Comparison of ENCODE assay signal across 18 cellular contexts in genomic region chr6:169445661-169446581, GRCh38.
DNase-seq lines count a peak whose midpoint lies in the region; ATAC-seq and TF ChIP-seq lines count a peak whose summit lies in the region.
"Had no signal": no experiment of that assay in that cellular context is flagged by ENCODE, and none has a peak within 500 bp of the region (broad histone marks: within the 10 kb centered on the region; RNA-seq: fewer than 3 reads in every experiment).

No MANE protein-coding gene starts in this region.

- H3K9me3 ChIP-seq in colonic mucosa: no peaks in the 10 kb centered on the region
- no peaks in the 10 kb centered on the region for H3K9me3 ChIP-seq in parathyroid adenoma (ENCODE audit: control insufficient read depth, low read length)

- H3K4me1 Mint-ChIP-seq in GM23338: peaks cover 2% of the 10 kb centered on the region; the same call in 1 of the 3 replicates
- no peaks in the 10 kb centered on the region for H3K4me1 Mint-ChIP-seq in activated T-helper 1 cell treated with anti-CD3 and anti-CD28 coated beads, Interleukin-12 subunit alpha, Interleukin-12 subunit beta, Interleukin-2, Interleukin-4 antibody, amounts not matched to agents 30 ng/mL and 10 ng/mL and 1 ng/mL, durations not matched to agents 14 hours and 24 hours and 36 hours (ENCODE audit: low read depth)
- H3K4me1 Mint-ChIP-seq in activated CD4-positive, alpha-beta T cell treated with anti-CD3 and anti-CD28 coated beads, Interleukin-2, amount 10 ng/mL, durations not matched to agents 7 days and 5 days: no peaks in the 10 kb centered on the region

- CTCF ChIA-PET in activated CD4-positive, alpha-beta T cell treated with anti-CD3 and anti-CD28 coated beads, Interleukin-2, amount 10 ng/mL, durations not matched to agents 7 days and 5 days (lab: Charles Lee): no interaction called here

- H3K9me3 Mint-ChIP-seq in GM23338: no peaks in the 10 kb centered on the region
- no peaks in the 10 kb centered on the region for H3K9me3 Mint-ChIP-seq in activated T-helper 1 cell treated with anti-CD3 and anti-CD28 coated beads, Interleukin-12 subunit alpha, Interleukin-12 subunit beta, Interleukin-2, Interleukin-4 antibody, amounts not matched to agents 30 ng/mL and 10 ng/mL and 1 ng/mL, durations not matched to agents 14 hours and 24 hours and 36 hours
- H3K9me3 Mint-ChIP-seq in activated CD4-positive, alpha-beta T cell treated with anti-CD3 and anti-CD28 coated beads, Interleukin-2, amount 10 ng/mL, durations not matched to agents 7 days and 5 days: no peaks in the 10 kb centered on the region
- H3K9me3 Mint-ChIP-seq: activated T-cell treated with anti-CD3 and anti-CD28 coated beads, Interleukin-2, amount 50 U/mL, for 24 hours had no signal

- TF ChIP-seq CTCF in GM23338 (conservative IDR thresholded peaks at IDR 0.05; ENCODE audit: low read depth in 2 of 2) (no peak), colonic mucosa (IDR thresholded peaks at IDR 0.05) (no peak), parathyroid adenoma (IDR thresholded peaks at IDR 0.05) (no peak), omental fat pad (IDR thresholded peaks at IDR 0.05) (no peak)

- H3K9ac ChIP-seq in colonic mucosa (ENCODE audit: low read depth in 2 of 2, low read length in 2 of 2) (no peak overlapping the region), parathyroid adenoma (no peak overlapping the region)
- H3K9ac ChIP-seq: BLaER1 had no signal

- H3K79me2 ChIP-seq in GM23338 (replicated peaks; ENCODE audit: insufficient read depth): no peaks in the 10 kb centered on the region
- H3K79me2 ChIP-seq in parathyroid adenoma: no peaks in the 10 kb centered on the region

- H3K4me1 ChIP-seq in GM23338 (ENCODE audit: insufficient read depth): no peaks in the 10 kb centered on the region
- peaks cover 5% of the 10 kb centered on the region for H3K4me1 ChIP-seq in colonic mucosa
- no peaks in the 10 kb centered on the region for H3K4me1 ChIP-seq in parathyroid adenoma

- H3K36me3 Mint-ChIP-seq in GM23338 (ENCODE audit: low read depth): no peaks in the 10 kb centered on the region
- H3K36me3 Mint-ChIP-seq in activated T-helper 1 cell treated with anti-CD3 and anti-CD28 coated beads, Interleukin-12 subunit alpha, Interleukin-12 subunit beta, Interleukin-2, Interleukin-4 antibody, amounts not matched to agents 30 ng/mL and 10 ng/mL and 1 ng/mL, durations not matched to agents 14 hours and 24 hours and 36 hours (ENCODE audit: low read depth): no peaks in the 10 kb centered on the region
- no peaks in the 10 kb centered on the region for H3K36me3 Mint-ChIP-seq in activated CD4-positive, alpha-beta T cell treated with anti-CD3 and anti-CD28 coated beads, Interleukin-2, amount 10 ng/mL, durations not matched to agents 7 days and 5 days (ENCODE audit: low read depth)

- H3K36me3 ChIP-seq in GM23338 (ENCODE audit: insufficient read depth) (no peaks in the 10 kb centered on the region), colonic mucosa (no peaks in the 10 kb centered on the region), parathyroid adenoma (ENCODE audit: control insufficient read depth, insufficient read depth, low read length) (no peaks in the 10 kb centered on the region)
- H3K36me3 ChIP-seq: BLaER1 had no signal

- H2AFZ ChIP-seq in GM23338 (no peak overlapping the region), parathyroid adenoma (peak overlapping the region; percentile 44)

- no peak overlapping the region for H3K27ac Mint-ChIP-seq in GM23338
- no peak overlapping the region for H3K27ac Mint-ChIP-seq in activated T-helper 1 cell treated with anti-CD3 and anti-CD28 coated beads, Interleukin-12 subunit alpha, Interleukin-12 subunit beta, Interleukin-2, Interleukin-4 antibody, amounts not matched to agents 30 ng/mL and 10 ng/mL and 1 ng/mL, durations not matched to agents 14 hours and 24 hours and 36 hours
- H3K27ac Mint-ChIP-seq in activated CD4-positive, alpha-beta T cell treated with anti-CD3 and anti-CD28 coated beads, Interleukin-2, amount 10 ng/mL, durations not matched to agents 7 days and 5 days: no peak overlapping the region
- H3K27ac Mint-ChIP-seq: activated T-cell treated with anti-CD3 and anti-CD28 coated beads, Interleukin-2, amount 50 U/mL, for 24 hours had no signal

- no peak overlapping the region for H3K4me3 Mint-ChIP-seq in GM23338
- no peak overlapping the region for H3K4me3 Mint-ChIP-seq in activated T-helper 1 cell treated with anti-CD3 and anti-CD28 coated beads, Interleukin-12 subunit alpha, Interleukin-12 subunit beta, Interleukin-2, Interleukin-4 antibody, amounts not matched to agents 30 ng/mL and 10 ng/mL and 1 ng/mL, durations not matched to agents 14 hours and 24 hours and 36 hours
- H3K4me3 Mint-ChIP-seq in activated CD4-positive, alpha-beta T cell treated with anti-CD3 and anti-CD28 coated beads, Interleukin-2, amount 10 ng/mL, durations not matched to agents 7 days and 5 days: no peak overlapping the region
- H3K4me3 Mint-ChIP-seq: activated T-cell treated with anti-CD3 and anti-CD28 coated beads, Interleukin-2, amount 50 U/mL, for 24 hours had no signal

- peak; percentile 74 for ATAC-seq in GM23338
- no peak for ATAC-seq in omental fat pad (ENCODE audit: low FRiP score)

- peaks cover 7% of the 10 kb centered on the region for H3K27me3 Mint-ChIP-seq in GM23338 (ENCODE audit: insufficient read depth, low read depth, poor library complexity)
- H3K27me3 Mint-ChIP-seq in activated T-helper 1 cell treated with anti-CD3 and anti-CD28 coated beads, Interleukin-12 subunit alpha, Interleukin-12 subunit beta, Interleukin-2, Interleukin-4 antibody, amounts not matched to agents 30 ng/mL and 10 ng/mL and 1 ng/mL, durations not matched to agents 14 hours and 24 hours and 36 hours (ENCODE audit: insufficient read depth): no peaks in the 10 kb centered on the region
- H3K27me3 Mint-ChIP-seq in activated CD4-positive, alpha-beta T cell treated with anti-CD3 and anti-CD28 coated beads, Interleukin-2, amount 10 ng/mL, durations not matched to agents 7 days and 5 days: peaks cover 4% of the 10 kb centered on the region

- H3K9me2 ChIP-seq in GM23338 (ENCODE audit: insufficient read depth): no peaks in the 10 kb centered on the region; the same call in 1 of the 2 replicates

- H3K27me3 ChIP-seq in GM23338 (ENCODE audit: insufficient read depth): no peaks in the 10 kb centered on the region
- no peaks in the 10 kb centered on the region for H3K27me3 ChIP-seq in colonic mucosa
- H3K27me3 ChIP-seq in parathyroid adenoma (ENCODE audit: control insufficient read depth, insufficient read depth, low read length): no peaks in the 10 kb centered on the region
- H3K27me3 ChIP-seq: BLaER1 had no signal

- POLR2A ChIA-PET in activated CD4-positive, alpha-beta T cell treated with anti-CD3 and anti-CD28 coated beads, Interleukin-2, amount 10 ng/mL, durations not matched to agents 7 days and 5 days (lab: Charles Lee): no interaction called here

- DNase-seq in GM23338 (ENCODE audit: low spot score) (peak; percentile 11), NCI-H2107 (lab: John Stamatoyannopoulos, UW) (peak; percentile 11), colonic mucosa (peak; percentile 54), activated T-cell treated with anti-CD3 and anti-CD28 coated beads for 4 hours (no peak), omental fat pad (ENCODE audit: low spot score) (no peak)
- no peak for DNase-seq in activated T-helper 1 cell treated with anti-CD3 and anti-CD28 coated beads, Interleukin-12 subunit alpha, Interleukin-12 subunit beta, Interleukin-2, Interleukin-4 antibody, amounts not matched to agents 30 ng/mL and 10 ng/mL and 1 ng/mL, durations not matched to agents 14 hours and 24 hours and 36 hours (ENCODE audit: low spot score)
- DNase-seq in activated CD4-positive, alpha-beta T cell treated with anti-CD3 and anti-CD28 coated beads, Interleukin-2, amount 10 ng/mL, durations not matched to agents 7 days and 5 days: no peak
- DNase-seq: activated CD4-positive, alpha-beta T cell treated with anti-CD3 and anti-CD28 coated beads for 1 hour; activated T-cell treated with anti-CD3 and anti-CD28 coated beads, Interleukin-2, amount 50 U/mL, for 24 hours; KBM-7; kidney; NCI-H2171 treated with DMSO at 0.1 percent for 48 hours; retina; stimulated activated CD4-positive, alpha-beta T cell treated with anti-CD3 and anti-CD28 coated beads, Interleukin-2, amount 100 ng/mL, for 24 hours; stimulated activated CD8-positive, alpha-beta memory T cell treated with anti-CD3 and anti-CD28 coated beads, Interleukin-4, amount 100 ng/mL, for 48 hours; SW 1271 had no signal

- H3F3A ChIP-seq in GM23338 (replicated peaks; ENCODE audit: low read depth): no peaks in the 10 kb centered on the region

- intact Hi-C loops in colonic mucosa (cut with DNase I): no loop called here
- intact Hi-C loops in activated T-helper 1 cell treated with anti-CD3 and anti-CD28 coated beads, Interleukin-12 subunit alpha, Interleukin-12 subunit beta, Interleukin-2, Interleukin-4 antibody, amounts not matched to agents 30 ng/mL and 10 ng/mL and 1 ng/mL, durations not matched to agents 14 hours and 24 hours and 36 hours (cut with micrococcal nuclease): no loop called here

- H4K20me1 ChIP-seq in GM23338 (replicated peaks; ENCODE audit: insufficient read depth): no peaks in the 10 kb centered on the region
- H4K20me1 ChIP-seq: BLaER1 had no signal

- H3K4me3 ChIP-seq in GM23338 (no peak overlapping the region), colonic mucosa (no peak overlapping the region), parathyroid adenoma (ENCODE audit: low read depth, low read length) (no peak overlapping the region)
- H3K4me3 ChIP-seq: BLaER1 had no signal

- H3K27ac ChIP-seq in GM23338 (ENCODE audit: low read depth): no peak overlapping the region
- H3K27ac ChIP-seq in colonic mucosa: no peak overlapping the region
- no peak overlapping the region for H3K27ac ChIP-seq in parathyroid adenoma
- H3K27ac ChIP-seq: BLaER1 had no signal

- no peak overlapping the region for H3K4me2 ChIP-seq in GM23338
- no peak overlapping the region for H3K4me2 ChIP-seq in parathyroid adenoma (ENCODE audit: low read length)
- H3K4me2 ChIP-seq: BLaER1 had no signal

TF ChIP-seq in GM23338, 12 proteins besides CTCF, POLR2A, EP300 and RAD21 (continues in another document):
- TF ChIP-seq JUNB (IDR thresholded peaks at IDR 0.05; ENCODE audit: unreplicated experiment) (no peak), EZH2phosphoT487 (IDR thresholded peaks at IDR 0.05; ENCODE audit: unreplicated experiment) (no peak)

Comparison
In these comparisons a context has a peak if more than half of its experiments do, and no peak if none do; other contexts are left out.
1. DNase-seq: peak in GM23338 (single experiment), NCI-H2107 (single experiment) and colonic mucosa (single experiment); none in activated T-cell treated with anti-CD3 and anti-CD28 coated beads for 4 hours (single experiment), activated T-helper 1 cell treated with anti-CD3 and anti-CD28 coated beads, Interleukin-12 subunit alpha, Interleukin-12 subunit beta, Interleukin-2, Interleukin-4 antibody, amounts not matched to agents 30 ng/mL and 10 ng/mL and 1 ng/mL, durations not matched to agents 14 hours and 24 hours and 36 hours (single experiment), activated CD4-positive, alpha-beta T cell treated with anti-CD3 and anti-CD28 coated beads, Interleukin-2, amount 10 ng/mL, durations not matched to agents 7 days and 5 days (single experiment) and omental fat pad (single experiment).